In genomic region chr12:50240096-50240791, GRCh38 we compare ENCODE assay signal across 20 cellular contexts. TPM values are rescaled to one million over a fixed set of nuclear protein-coding genes. Genes with fewer than 3 reads are reported as not detected.
A peak's percentile ranks its signal among the peaks of the same experiment; 100 is the strongest.
DNase-seq lines count a peak whose midpoint lies in the region; ATAC-seq and TF ChIP-seq lines count a peak whose summit lies in the region.
"Had no signal": no experiment of that assay in that cellular context is flagged by ENCODE, and none has a peak within 500 bp of the region (broad histone marks: within the 10 kb centered on the region; RNA-seq: fewer than 3 reads in every experiment).

No MANE protein-coding gene starts in this region.

- POLR2A ChIA-PET in MCF 10A (lab: Yijun Ruan, JAX), result interaction anchor here (0.7 to 1.3 kb wide), 2 partner anchors 43 to 44 kb away, joined by 3 to 4 read pairs; partner anchors contain the start of gene LIMA1

- no peak overlapping the region for H2AFZ ChIP-seq in hepatocyte
- H2AFZ ChIP-seq in trophoblast cell (ENCODE audit: insufficient read depth, low read length, poor library complexity), result no peak overlapping the region

- peak overlapping the region; percentile 75 to 77 for H3K27ac ChIP-seq in breast epithelium
- H3K27ac ChIP-seq in hepatocyte, result peak overlapping the region; percentile 78
- peak overlapping the region; percentile 71 for H3K27ac ChIP-seq in trophoblast cell (ENCODE audit: low read depth, low read length)
- peak overlapping the region; percentile 82 for H3K27ac ChIP-seq in upper lobe of right lung

- H3K79me2 ChIP-seq in hepatocyte (peaks cover 61% of the 10 kb centered on the region), trophoblast cell (ENCODE audit: control insufficient read depth, insufficient read depth, low read length, poor library complexity) (peaks cover 2% of the 10 kb centered on the region)

- H3K4me1 Mint-ChIP-seq in MCF 10A (ENCODE audit: insufficient read depth, unreplicated experiment), result peaks cover 8% of the 10 kb centered on the region
- H3K4me1 Mint-ChIP-seq: activated naive CD8-positive, alpha-beta T cell treated with anti-CD3 and anti-CD28 coated beads, Interleukin-2, amount 10 ng/mL, durations not matched to agents 7 days and 5 days; CD8-positive, alpha-beta memory T cell had no signal

- no peak overlapping the region for H3K27ac Mint-ChIP-seq in MCF 10A (ENCODE audit: low read depth, unreplicated experiment)
- H3K27ac Mint-ChIP-seq: activated naive CD8-positive, alpha-beta T cell treated with anti-CD3 and anti-CD28 coated beads, Interleukin-2, amount 10 ng/mL, durations not matched to agents 7 days and 5 days had no signal

- no peak overlapping the region for H4K12ac ChIP-seq in trophoblast cell (ENCODE audit: low read depth, low read length)

- no peak overlapping the region for H3K23ac ChIP-seq in trophoblast cell (ENCODE audit: low read length)

- no peak overlapping the region for H3K4me3 Mint-ChIP-seq in MCF 10A (ENCODE audit: unreplicated experiment)
- H3K4me3 Mint-ChIP-seq: activated naive CD8-positive, alpha-beta T cell treated with anti-CD3 and anti-CD28 coated beads, Interleukin-2, amount 10 ng/mL, durations not matched to agents 7 days and 5 days; activated T-cell treated with anti-CD3 and anti-CD28 coated beads, Interleukin-2, amount 50 U/mL, for 4 hours; CD8-positive, alpha-beta memory T cell had no signal

- H3K27me3 Mint-ChIP-seq in MCF 10A (ENCODE audit: insufficient read depth, unreplicated experiment), result no peaks in the 10 kb centered on the region
- H3K27me3 Mint-ChIP-seq: activated naive CD8-positive, alpha-beta T cell treated with anti-CD3 and anti-CD28 coated beads, Interleukin-2, amount 10 ng/mL, durations not matched to agents 7 days and 5 days had no signal

- BruUV-seq in MCF 10A (replicated peaks; lab: Mats Ljungman, UMichigan), result no TSS peak

- H2AK5ac ChIP-seq in trophoblast cell (ENCODE audit: low read length), result no peak overlapping the region

- peaks cover 0 to 7% of the 10 kb centered on the region in 2 donors for H3K4me1 ChIP-seq in breast epithelium
- H3K4me1 ChIP-seq in hepatocyte (ENCODE audit: insufficient read depth), result peaks cover 26% of the 10 kb centered on the region
- peaks cover 19 to 27% of the 10 kb centered on the region in 2 experiments for H3K4me1 ChIP-seq in trophoblast cell (ENCODE audit: control insufficient read depth in 1 of 2, insufficient read depth in 2 of 2, low read length in 2 of 2)
- H3K4me1 ChIP-seq in upper lobe of right lung, result peaks cover 42% of the 10 kb centered on the region

- no peak overlapping the region for H3K18ac ChIP-seq in trophoblast cell (ENCODE audit: low read length)

- no peak for TF ChIP-seq POLR2A in breast epithelium (IDR thresholded peaks at IDR 0.05)

- H4K8ac ChIP-seq in trophoblast cell (ENCODE audit: low read depth, low read length), result no peak overlapping the region

- peak overlapping the region; percentile 22 for H2BK5ac ChIP-seq in trophoblast cell (ENCODE audit: low read depth, low read length, poor library complexity)

- DNase-seq in breast epithelium (ENCODE audit: low spot score in 2 of 2), result no peak
- DNase-seq in MCF 10A (ENCODE audit: unreplicated experiment), result no peak
- no peak for DNase-seq in hepatocyte (ENCODE audit: low spot score)
- peak in 1 of 2 donors; percentile 28 for DNase-seq in trophoblast cell
- DNase-seq in upper lobe of right lung, result no peak
- DNase-seq in AG08395 (ENCODE audit: low spot score), result no peak
- DNase-seq in medulla oblongata (ENCODE audit: extremely low spot score), result no peak
- DNase-seq in GM19238 (ENCODE audit: insufficient read length, low spot score), result no peak
- DNase-seq: 8988T; activated naive CD8-positive, alpha-beta T cell treated with anti-CD3 and anti-CD28 coated beads, Interleukin-2, amount 10 ng/mL, durations not matched to agents 7 days and 5 days; activated T-cell treated with anti-CD3 and anti-CD28 coated beads, Interleukin-2, amount 50 U/mL, for 4 hours; CD8-positive, alpha-beta memory T cell; cerebellar nuclear complex; GDM1; hypothalamus; left ventricle myocardium superior; NCI-H2107; NCI-H748 treated with DMSO at 0.1 percent for 48 hours; nucleus accumbens; T-helper 9 cell had no signal

- H3K4me2 ChIP-seq in hepatocyte (peak overlapping the region; percentile 45), trophoblast cell (ENCODE audit: low read length) (no peak overlapping the region)

- H3K9ac ChIP-seq in trophoblast cell (ENCODE audit: low read length), result no peak overlapping the region

- H3K4ac ChIP-seq in trophoblast cell (ENCODE audit: low read depth, low read length), result no peak overlapping the region

- intact Hi-C loops in breast epithelium (cut with DNase I; ENCODE audit: low total_unique reads), result no loop called here
- intact Hi-C loops in MCF 10A (cut with micrococcal nuclease), result no loop called here
- intact Hi-C loops in upper lobe of right lung (cut with DNase I), result no loop called here

- H3K36me3 ChIP-seq in breast epithelium (no peaks in the 10 kb centered on the region), hepatocyte (replicated peaks; ENCODE audit: insufficient read depth, low read depth) (no peaks in the 10 kb centered on the region), trophoblast cell (ENCODE audit: control insufficient read depth in 1 of 2, insufficient read depth in 2 of 2, low read length in 2 of 2) (no peaks in the 10 kb centered on the region), upper lobe of right lung (peaks cover 12% of the 10 kb centered on the region)

- H3K79me1 ChIP-seq in trophoblast cell (ENCODE audit: low read length), result peaks cover 24% of the 10 kb centered on the region

- H3K27me3 ChIP-seq in breast epithelium (no peaks in the 10 kb centered on the region), hepatocyte (no peaks in the 10 kb centered on the region), trophoblast cell (ENCODE audit: insufficient read depth, low read length) (no peaks in the 10 kb centered on the region), upper lobe of right lung (no peaks in the 10 kb centered on the region)

- ATAC-seq in upper lobe of right lung, result no peak
- ATAC-seq: activated T-cell treated with anti-CD3 and anti-CD28 coated beads, Interleukin-2, amount 50 U/mL, for 4 hours; left ventricle myocardium superior had no signal

- peak overlapping the region; percentile 47 for H2BK120ac ChIP-seq in trophoblast cell (ENCODE audit: insufficient read depth, low read length, poor library complexity)

- no peaks in the 10 kb centered on the region for H3K9me2 ChIP-seq in hepatocyte (replicated peaks; ENCODE audit: insufficient read depth)

- 80% methylated on average over 7 of the region's 7 CpGs for WGBS in hepatocyte (ENCODE audit: low lambda C conversion rate, missing lambda C conversion rate)
- 100% methylated on average over 1 of the region's 7 CpGs for WGBS in trophoblast cell (ENCODE audit: extremely low coverage, insufficient coverage, insufficient read length)

- CTCF ChIA-PET in MCF 10A (lab: Yijun Ruan, JAX), result interaction anchor here (0.6 to 0.7 kb wide), 3 partner anchors 21 to 97 kb away, joined by 3 to 4 read pairs (median 3); no protein-coding TSS in a partner anchor

- no peaks in the 10 kb centered on the region for H3K9me3 ChIP-seq in breast epithelium
- H3K9me3 ChIP-seq in hepatocyte (ENCODE audit: low read depth), result no peaks in the 10 kb centered on the region
- H3K9me3 ChIP-seq in trophoblast cell (ENCODE audit: insufficient read depth, low read depth, low read length), result no peaks in the 10 kb centered on the region
- no peaks in the 10 kb centered on the region for H3K9me3 ChIP-seq in upper lobe of right lung

- peak overlapping the region; percentile 15 for H2BK12ac ChIP-seq in trophoblast cell (ENCODE audit: low read length)

- no peak overlapping the region for H4K91ac ChIP-seq in trophoblast cell (ENCODE audit: low read depth, low read length)

- H3K9me3 Mint-ChIP-seq in MCF 10A (ENCODE audit: unreplicated experiment), result no peaks in the 10 kb centered on the region
- H3K9me3 Mint-ChIP-seq: activated naive CD8-positive, alpha-beta T cell treated with anti-CD3 and anti-CD28 coated beads, Interleukin-2, amount 10 ng/mL, durations not matched to agents 7 days and 5 days; activated T-cell treated with anti-CD3 and anti-CD28 coated beads, Interleukin-2, amount 50 U/mL, for 4 hours; CD8-positive, alpha-beta memory T cell had no signal

- no peaks in the 10 kb centered on the region for H4K20me1 ChIP-seq in hepatocyte (ENCODE audit: insufficient read depth, poor library complexity, severe bottlenecking)

- TF ChIP-seq CTCF in breast epithelium (IDR thresholded peaks at IDR 0.05) (no peak), MCF 10A (IDR thresholded peaks at IDR 0.05; ENCODE audit: unreplicated experiment) (no peak), hepatocyte (IDR thresholded peaks at IDR 0.05; ENCODE audit: poor library complexity) (no peak), upper lobe of right lung (IDR thresholded peaks at IDR 0.05) (no peak)

- no peak overlapping the region for H3K4me3 ChIP-seq in breast epithelium
- H3K4me3 ChIP-seq in hepatocyte, result no peak overlapping the region
- no peak overlapping the region for H3K4me3 ChIP-seq in trophoblast cell (ENCODE audit: low read depth, low read length)
- no peak overlapping the region for H3K4me3 ChIP-seq in upper lobe of right lung

- peaks cover 6% of the 10 kb centered on the region for H3K36me3 Mint-ChIP-seq in MCF 10A (ENCODE audit: insufficient read depth, unreplicated experiment)
- H3K36me3 Mint-ChIP-seq: activated naive CD8-positive, alpha-beta T cell treated with anti-CD3 and anti-CD28 coated beads, Interleukin-2, amount 10 ng/mL, durations not matched to agents 7 days and 5 days had no signal

- H3K14ac ChIP-seq in trophoblast cell (ENCODE audit: low read length), result no peak overlapping the region

RNA-seq across cellular contexts. Expression of gene LIMA1, which starts 43.1 kb away (rescaled TPM):
- total RNA-seq in breast epithelium, result 100 to 1,000 TPM; 128 to 162 (median 156) TPM
- 65.5 and 86.0 TPM in 2 replicates for total RNA-seq in MCF 10A (2022)
- total RNA-seq in hepatocyte, result 84.4 and 93.3 TPM in 2 replicates
- 54.8 and 59.7 TPM in 2 replicates for polyA plus RNA-seq in hepatocyte
- 143 and 152 TPM in 2 replicates for polyA plus RNA-seq in trophoblast cell (2013)
- total RNA-seq in upper lobe of right lung, result 81.1 TPM
